In the genomic region with DNA sequence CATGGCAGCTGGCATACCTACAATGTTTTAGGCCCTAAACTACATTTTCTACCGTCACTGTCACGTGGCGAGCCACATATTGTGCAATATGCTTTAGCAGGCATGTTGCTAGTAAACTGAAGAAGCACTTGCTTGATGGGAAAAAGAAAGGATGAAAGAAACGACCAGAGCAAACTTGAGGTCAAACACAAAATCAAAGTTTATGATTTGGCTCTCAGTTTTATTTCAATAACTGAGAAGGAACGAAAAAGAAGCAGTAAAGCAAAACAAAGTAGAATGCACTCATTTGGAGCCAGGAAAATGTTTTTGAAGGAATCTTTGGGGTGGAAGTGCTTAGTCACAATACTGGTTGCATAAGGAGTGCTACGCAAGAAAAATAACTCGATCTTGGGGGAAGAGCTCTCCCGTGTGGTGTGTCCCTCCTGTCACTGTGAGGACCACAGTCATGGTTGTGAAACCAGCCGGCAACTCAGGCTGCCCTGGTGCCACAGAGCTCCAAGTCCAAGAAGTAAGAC, we compare ENCODE assay signal across 1 cellular context.
TF ChIP-seq lines count a peak whose summit lies in the region.

No MANE protein-coding gene starts in this region.

TF ChIP-seq in HepG2, 621 proteins besides CTCF, POLR2A, EP300 and RAD21 (continued from another document):
- TF ChIP-seq ZGPAT (CRISPR knock-in tag; IDR thresholded peaks at IDR 0.05) (no peak), TBX2 (CRISPR knock-in tag; IDR thresholded peaks at IDR 0.05; ENCODE audit: borderline replicate concordance) (no peak), IKZF1 (IDR thresholded peaks at IDR 0.05) (no peak), CEBPG (CRISPR knock-in tag; IDR thresholded peaks at IDR 0.05) (peak; percentile 36; the same call in 1 of the 2 replicates), ZNF558 (CRISPR knock-in tag; IDR thresholded peaks at IDR 0.05; ENCODE audit: borderline replicate concordance) (no peak), NFIC (IDR thresholded peaks at IDR 0.05; ENCODE audit: low read length) (no peak), ZNF562 (CRISPR knock-in tag; IDR thresholded peaks at IDR 0.05; ENCODE audit: borderline replicate concordance) (no peak), CEBPB (IDR thresholded peaks at IDR 0.05; ENCODE audit: borderline replicate concordance, low read depth, low read length) (peak; percentile 90)
- TF ChIP-seq, protein P1, sequence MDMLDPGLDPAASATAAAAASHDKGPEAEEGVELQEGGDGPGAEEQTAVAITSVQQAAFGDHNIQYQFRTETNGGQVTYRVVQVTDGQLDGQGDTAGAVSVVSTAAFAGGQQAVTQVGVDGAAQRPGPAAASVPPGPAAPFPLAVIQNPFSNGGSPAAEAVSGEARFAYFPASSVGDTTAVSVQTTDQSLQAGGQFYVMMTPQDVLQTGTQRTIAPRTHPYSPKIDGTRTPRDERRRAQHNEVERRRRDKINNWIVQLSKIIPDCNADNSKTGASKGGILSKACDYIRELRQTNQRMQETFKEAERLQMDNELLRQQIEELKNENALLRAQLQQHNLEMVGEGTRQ (IDR thresholded peaks at IDR 0.05; ENCODE audit: low read depth, low read length): peak; percentile 36; the same call in 1 of the 2 replicates
- TF ChIP-seq, protein P1 (CRISPR knock-in tag; IDR thresholded peaks at IDR 0.05; ENCODE audit: borderline replicate concordance): no peak; the same call in 1 of the 2 replicates
